Comparison of ENCODE assay signal across 8 cellular contexts in the genomic region with DNA sequence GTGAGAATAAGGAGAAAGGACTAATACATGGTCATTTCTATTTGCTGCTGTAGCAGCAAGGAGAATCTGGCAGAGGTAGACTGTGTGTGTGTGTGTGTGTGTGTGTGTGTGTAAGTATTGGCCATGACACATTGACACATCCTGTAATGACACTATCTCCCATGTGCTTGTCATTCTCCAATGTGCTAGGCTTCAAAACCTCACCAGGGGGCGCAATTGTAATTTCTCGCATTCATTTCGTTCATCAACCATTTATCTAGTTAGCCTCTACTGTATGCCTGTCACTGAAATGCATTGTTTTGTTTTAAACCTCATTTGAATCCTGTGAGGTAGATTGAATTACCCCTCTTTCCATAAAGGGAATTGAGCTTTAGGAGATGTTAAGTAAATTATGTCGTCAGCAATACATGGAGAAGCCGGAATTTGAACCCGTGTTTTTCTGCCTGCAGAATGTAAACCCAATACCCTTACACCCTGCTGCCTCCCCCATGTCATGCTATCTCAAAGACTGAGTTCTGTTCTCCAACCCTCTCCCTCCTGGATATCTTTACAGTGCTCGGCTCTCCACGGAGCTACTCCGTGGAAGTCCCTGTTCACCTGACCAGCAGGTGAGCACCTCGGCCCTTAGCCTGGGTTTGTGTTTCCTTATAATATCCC.
DNase-seq lines count a peak whose midpoint lies in the region; ATAC-seq, FAIRE-seq and TF ChIP-seq lines count a peak whose summit lies in the region.

No MANE protein-coding gene starts in this region.

- in situ Hi-C loops in astrocyte of the spinal cord (cut with HindIII; ENCODE audit: low sequenced_read_pairs): no loop called here

- H3K4me3 ChIP-seq in MM.1S (ENCODE audit: low read length): no peak overlapping the region
- H3K4me3 ChIP-seq in SK-N-SH (ENCODE audit: low read depth in 2 of 2, low read length in 1 of 2): peak overlapping the region in 1 of 2 experiments; percentile 14; a peak in 1 of 4 replicates
- no peak overlapping the region for H3K4me3 ChIP-seq in astrocyte of the spinal cord (ENCODE audit: low read depth, low read length)
- H3K4me3 ChIP-seq in keratinocyte (ENCODE audit: control insufficient read depth in 2 of 3, extremely low read depth in 1 of 3, insufficient read depth in 2 of 3, low read depth in 1 of 3, low read length in 3 of 3): no peak overlapping the region

- ATAC-seq in GM18873 (IDR thresholded peaks at IDR 0.05; ENCODE audit: low FRiP score, unreplicated experiment): no peak

- 67% methylated on average over 10 of the region's 10 CpGs for WGBS in SK-N-SH (ENCODE audit: low lambda C conversion rate)

- H2AFZ ChIP-seq in MM.1S (ENCODE audit: low read length) (no peak overlapping the region), SK-N-SH (ENCODE audit: low read depth) (no peak overlapping the region), keratinocyte (ENCODE audit: control insufficient read depth, low read length) (no peak overlapping the region)

- CTCF ChIA-PET in SK-N-SH (lab: Yijun Ruan, JAX): interaction anchor here (0.6 to 9.0 kb wide), 25 partner anchors 9 to 562 kb away, joined by 3 to 91 read pairs (median 3); partner anchors contain the start of genes ALDH9A1 and FAM78B

- H3F3A ChIP-seq in MM.1S (ENCODE audit: insufficient read depth, low read length) (no peaks in the 10 kb centered on the region), SK-N-SH (replicated peaks; ENCODE audit: insufficient read depth) (no peaks in the 10 kb centered on the region)

- peak; percentile 43 for TF ChIP-seq CTCF in GM20000 (IDR thresholded peaks at IDR 0.05; ENCODE audit: extremely low read depth, missing control alignments)
- TF ChIP-seq CTCF in MM.1S (IDR thresholded peaks at IDR 0.05; ENCODE audit: low read length): peak; percentile 90
- peak; percentile 79 for TF ChIP-seq CTCF in SK-N-SH (IDR thresholded peaks at IDR 0.05)
- TF ChIP-seq CTCF in astrocyte of the spinal cord (IDR thresholded peaks at IDR 0.05; ENCODE audit: low read depth, low read length): peak; percentile 72
- peak; percentile 64 to 78 (median 74) for TF ChIP-seq CTCF in keratinocyte (optimal IDR thresholded peaks at IDR 0.05 in 1 of 3, IDR thresholded peaks at IDR 0.05 in 1 of 3, conservative IDR thresholded peaks at IDR 0.05 in 1 of 3; ENCODE audit: extremely low read depth in 1 of 3, insufficient read depth in 2 of 3, low read length in 3 of 3)

- H3K4me2 ChIP-seq in MM.1S (ENCODE audit: low read depth, low read length) (no peak overlapping the region), SK-N-SH (no peak overlapping the region), keratinocyte (ENCODE audit: control insufficient read depth, extremely low read depth, insufficient read depth, low read depth, low read length) (no peak overlapping the region)

- peak; percentile 80 for DNase-seq in COLO829 (ENCODE audit: low spot score)
- peak; percentile 72 for DNase-seq in GM20000 (ENCODE audit: low spot score)
- peak; percentile 77 for DNase-seq in MM.1S
- DNase-seq in SK-N-SH: peak; percentile 62
- DNase-seq in astrocyte of the spinal cord (ENCODE audit: low read depth, low spot score): peak; percentile 42
- DNase-seq in keratinocyte (ENCODE audit: low read depth, low spot score): peak; percentile 11
- DNase-seq in stimulated activated CD4-positive, alpha-beta T cell treated with anti-CD3 and anti-CD28 coated beads, Interleukin-4, amount 100 ng/mL, for 24 hours: peak; percentile 48

- H3K9me2 ChIP-seq in MM.1S (replicated peaks; ENCODE audit: insufficient read depth, low read length): no peaks in the 10 kb centered on the region
- no peaks in the 10 kb centered on the region for H3K9me2 ChIP-seq in SK-N-SH

- H3K79me2 ChIP-seq in MM.1S (ENCODE audit: low read length) (no peaks in the 10 kb centered on the region), SK-N-SH (ENCODE audit: insufficient read depth) (no peaks in the 10 kb centered on the region), keratinocyte (ENCODE audit: control insufficient read depth, insufficient read depth, low read length) (no peaks in the 10 kb centered on the region)

- H4K20me1 ChIP-seq in MM.1S (ENCODE audit: insufficient read depth, low read length) (no peaks in the 10 kb centered on the region), SK-N-SH (ENCODE audit: insufficient read depth) (no peaks in the 10 kb centered on the region), keratinocyte (ENCODE audit: control insufficient read depth, extremely low read depth, insufficient read depth, low read length) (no peaks in the 10 kb centered on the region)

- peaks cover 11% of the 10 kb centered on the region; the same call in 1 of the 2 replicates for H3K4me1 ChIP-seq in MM.1S (ENCODE audit: low read length)
- no peaks in the 10 kb centered on the region for H3K4me1 ChIP-seq in SK-N-SH (ENCODE audit: control insufficient read depth in 1 of 2, insufficient read depth in 2 of 2, low read depth in 1 of 2, low read length in 1 of 2)
- H3K4me1 ChIP-seq in keratinocyte (ENCODE audit: control insufficient read depth, extremely low read depth, insufficient read depth, low read length): no peaks in the 10 kb centered on the region

- no peaks in the 10 kb centered on the region for H3K9me3 ChIP-seq in MM.1S (replicated peaks; ENCODE audit: insufficient read depth, low read length)
- no peaks in the 10 kb centered on the region for H3K9me3 ChIP-seq in SK-N-SH
- H3K9me3 ChIP-seq in keratinocyte (ENCODE audit: control insufficient read depth, low read depth, low read length): no peaks in the 10 kb centered on the region

- H3K27ac ChIP-seq in MM.1S (ENCODE audit: low read length) (no peak overlapping the region), SK-N-SH (ENCODE audit: low read depth in 2 of 2, low read length in 1 of 2) (no peak overlapping the region), keratinocyte (ENCODE audit: control insufficient read depth, insufficient read depth, low read length) (no peak overlapping the region)

- peak; percentile 82 for TF ChIP-seq RAD21 in SK-N-SH (IDR thresholded peaks at IDR 0.05; ENCODE audit: low read length)

- no peaks in the 10 kb centered on the region for H3K9me1 ChIP-seq in keratinocyte (ENCODE audit: control insufficient read depth, extremely low read depth, insufficient read depth, low read length)

- dilution Hi-C loops in keratinocyte (cut with MboI; ENCODE audit: extremely low pct_ligation_motif_present, low sequenced_read_pairs): loop anchor here (5.0 kb wide), 1 partner anchor 509 kb away; no protein-coding TSS in a partner anchor

- FAIRE-seq in keratinocyte (lab: Jason Lieb, UNC): peak; percentile 81

- no peaks in the 10 kb centered on the region for H3K27me3 ChIP-seq in MM.1S (replicated peaks; ENCODE audit: insufficient read depth, low read length)
- H3K27me3 ChIP-seq in SK-N-SH (ENCODE audit: insufficient read depth): no peaks in the 10 kb centered on the region
- H3K27me3 ChIP-seq in keratinocyte (ENCODE audit: control insufficient read depth, extremely low read depth, insufficient read depth, low read length): no peaks in the 10 kb centered on the region

- H3K9ac ChIP-seq in MM.1S (ENCODE audit: low read length) (no peak overlapping the region), SK-N-SH (no peak overlapping the region), keratinocyte (ENCODE audit: control insufficient read depth, extremely low read depth, insufficient read depth, low read length) (no peak overlapping the region)

- POLR2A ChIA-PET in SK-N-SH (lab: Yijun Ruan, JAX): no interaction called here

- H3K36me3 ChIP-seq in MM.1S (replicated peaks; ENCODE audit: insufficient read depth, low read length) (no peaks in the 10 kb centered on the region), SK-N-SH (replicated peaks in 1 of 2; ENCODE audit: control insufficient read depth in 1 of 2, insufficient read depth in 2 of 2, low read length in 1 of 2) (no peaks in the 10 kb centered on the region), keratinocyte (ENCODE audit: control insufficient read depth in 2 of 2, extremely low read depth in 1 of 2, insufficient read depth in 2 of 2, low read length in 2 of 2) (no peaks in the 10 kb centered on the region)

- TF ChIP-seq EP300 in SK-N-SH (IDR thresholded peaks at IDR 0.05; ENCODE audit: borderline replicate concordance in 1 of 2, low read depth in 1 of 2, low read length in 1 of 2): no peak

TF ChIP-seq in SK-N-SH, 30 proteins besides CTCF, POLR2A, EP300 and RAD21 (continues in another document):
- TF ChIP-seq, protein P1, sequence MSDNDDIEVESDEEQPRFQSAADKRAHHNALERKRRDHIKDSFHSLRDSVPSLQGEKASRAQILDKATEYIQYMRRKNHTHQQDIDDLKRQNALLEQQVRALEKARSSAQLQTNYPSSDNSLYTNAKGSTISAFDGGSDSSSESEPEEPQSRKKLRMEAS (IDR thresholded peaks at IDR 0.05; ENCODE audit: low read depth): no peak
- TF ChIP-seq TAF1 (IDR thresholded peaks at IDR 0.05; ENCODE audit: borderline replicate concordance, low read depth, low read length) (no peak), SIN3A (IDR thresholded peaks at IDR 0.05; ENCODE audit: borderline replicate concordance, low read depth, low read length) (peak; percentile 51; the same call in 1 of the 2 replicates), EZH2phosphoT487 (IDR thresholded peaks at IDR 0.05; ENCODE audit: borderline replicate concordance, low read depth) (no peak), GATA2 (CRISPR knock-in tag; IDR thresholded peaks at IDR 0.05) (no peak)
- TF ChIP-seq, protein P2, sequence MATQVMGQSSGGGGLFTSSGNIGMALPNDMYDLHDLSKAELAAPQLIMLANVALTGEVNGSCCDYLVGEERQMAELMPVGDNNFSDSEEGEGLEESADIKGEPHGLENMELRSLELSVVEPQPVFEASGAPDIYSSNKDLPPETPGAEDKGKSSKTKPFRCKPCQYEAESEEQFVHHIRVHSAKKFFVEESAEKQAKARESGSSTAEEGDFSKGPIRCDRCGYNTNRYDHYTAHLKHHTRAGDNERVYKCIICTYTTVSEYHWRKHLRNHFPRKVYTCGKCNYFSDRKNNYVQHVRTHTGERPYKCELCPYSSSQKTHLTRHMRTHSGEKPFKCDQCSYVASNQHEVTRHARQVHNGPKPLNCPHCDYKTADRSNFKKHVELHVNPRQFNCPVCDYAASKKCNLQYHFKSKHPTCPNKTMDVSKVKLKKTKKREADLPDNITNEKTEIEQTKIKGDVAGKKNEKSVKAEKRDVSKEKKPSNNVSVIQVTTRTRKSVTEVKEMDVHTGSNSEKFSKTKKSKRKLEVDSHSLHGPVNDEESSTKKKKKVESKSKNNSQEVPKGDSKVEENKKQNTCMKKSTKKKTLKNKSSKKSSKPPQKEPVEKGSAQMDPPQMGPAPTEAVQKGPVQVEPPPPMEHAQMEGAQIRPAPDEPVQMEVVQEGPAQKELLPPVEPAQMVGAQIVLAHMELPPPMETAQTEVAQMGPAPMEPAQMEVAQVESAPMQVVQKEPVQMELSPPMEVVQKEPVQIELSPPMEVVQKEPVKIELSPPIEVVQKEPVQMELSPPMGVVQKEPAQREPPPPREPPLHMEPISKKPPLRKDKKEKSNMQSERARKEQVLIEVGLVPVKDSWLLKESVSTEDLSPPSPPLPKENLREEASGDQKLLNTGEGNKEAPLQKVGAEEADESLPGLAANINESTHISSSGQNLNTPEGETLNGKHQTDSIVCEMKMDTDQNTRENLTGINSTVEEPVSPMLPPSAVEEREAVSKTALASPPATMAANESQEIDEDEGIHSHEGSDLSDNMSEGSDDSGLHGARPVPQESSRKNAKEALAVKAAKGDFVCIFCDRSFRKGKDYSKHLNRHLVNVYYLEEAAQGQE (IDR thresholded peaks at IDR 0.05; ENCODE audit: low read depth, low read length): no peak

Comparison
In these comparisons a context has a peak if more than half of its experiments do, and no peak if none do; other contexts are left out.
1. DNase-seq: peak in every context shown above with its lines; median percentile 80 in COLO829; 77 in MM.1S; 72 in GM20000; 62 in SK-N-SH; 48 in stimulated activated CD4-positive, alpha-beta T cell treated with anti-CD3 and anti-CD28 coated beads, Interleukin-4, amount 100 ng/mL, for 24 hours; 42 in astrocyte of the spinal cord; 11 in keratinocyte.